ENCODE assay signal across 7 cellular contexts in genomic region chr3:123728991-123729390, GRCh38.
"Had no signal": no experiment of that assay in that cellular context is flagged by ENCODE, and none has a peak within 500 bp of the region (broad histone marks: within the 10 kb centered on the region; RNA-seq: fewer than 3 reads in every experiment).

No MANE protein-coding gene starts in this region.

- H2AFZ ChIP-seq: GM23338 had no signal

- ATAC-seq: GM23338, HepG2, K562 had no signal

- H3K27ac ChIP-seq: HL-60 had no signal

- H3K9me3 Mint-ChIP-seq: GM23338, H9 had no signal

- H3K4me1 Mint-ChIP-seq: GM23338, H9 had no signal

- H3K27ac Mint-ChIP-seq: GM23338, H9 had no signal

- H3K4me2 ChIP-seq: GM23338 had no signal

- H3K4me3 Mint-ChIP-seq: GM23338, H9 had no signal

- DNase-seq: H9, HCEC 1CT, KG1 had no signal

- H3K4me3 ChIP-seq: GM23338, K562 had no signal
